ENCODE assay signal across 12 cellular contexts in the genomic region with DNA sequence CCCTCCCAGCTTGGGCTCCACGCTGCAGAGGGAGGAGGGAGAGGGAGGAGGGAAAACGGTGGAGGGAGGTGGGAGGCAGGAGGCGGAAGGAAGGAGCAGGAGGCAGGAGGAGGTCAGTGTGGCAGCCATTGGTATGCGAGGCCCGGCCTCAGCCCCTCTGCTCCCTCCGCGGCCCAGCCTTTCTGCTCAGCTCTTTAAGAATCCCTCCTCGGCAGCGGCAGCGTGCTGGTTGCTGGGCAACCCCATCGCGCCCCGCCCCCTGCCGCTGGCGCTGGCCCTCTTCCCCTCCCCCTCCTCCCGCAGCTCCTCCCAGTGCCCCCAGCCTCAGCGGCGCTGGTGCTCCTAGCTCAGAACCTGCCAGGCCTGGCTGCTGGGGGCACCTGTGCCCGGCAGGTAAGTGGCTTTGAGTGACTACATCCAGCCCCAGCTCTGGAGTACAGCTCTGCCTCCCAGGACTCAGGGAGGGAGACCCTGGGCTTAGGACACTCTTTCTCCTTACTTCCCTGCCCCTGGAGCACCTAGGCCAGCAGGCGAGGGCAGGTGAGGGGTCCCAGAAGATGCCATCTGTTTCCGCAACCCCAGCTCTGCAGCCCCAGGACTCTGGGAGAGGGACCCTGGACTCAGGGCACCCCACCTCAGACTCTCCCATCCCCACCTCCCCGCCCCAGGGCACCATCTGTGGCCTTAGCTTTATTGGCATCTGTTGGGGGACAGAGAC. TPM values are rescaled to one million over a fixed set of nuclear protein-coding genes. Genes with fewer than 3 reads are reported as not detected.
DNase-seq lines count a peak whose midpoint lies in the region; ATAC-seq and TF ChIP-seq lines count a peak whose summit lies in the region.
"Had no signal": no experiment of that assay in that cellular context is flagged by ENCODE, and none has a peak within 500 bp of the region (broad histone marks: within the 10 kb centered on the region; RNA-seq: fewer than 3 reads in every experiment).

No MANE protein-coding gene starts in this region.

- TF ChIP-seq CTCF in OCI-LY7 (conservative IDR thresholded peaks at IDR 0.05; ENCODE audit: low read length) (no peak), tibial nerve (IDR thresholded peaks at IDR 0.05) (no peak)

- H3K4me1 Mint-ChIP-seq in immature natural killer cell: peaks cover 0 to 1% of the 10 kb centered on the region in 2 donors

- H3K9me3 ChIP-seq in HUES6 (ENCODE audit: control insufficient read depth, insufficient read depth, low read depth, low read length) (no peaks in the 10 kb centered on the region), OCI-LY7 (ENCODE audit: low read length) (no peaks in the 10 kb centered on the region), tibial nerve (no peaks in the 10 kb centered on the region)
- H3K9me3 ChIP-seq: transverse colon had no signal

- H3K36me3 Mint-ChIP-seq in immature natural killer cell: no peaks in the 10 kb centered on the region

- in situ Hi-C loops in KBM-7 (cut with MboI; ENCODE audit: low pct_unique_long_range_greater_than_20kb, low sequenced_read_pairs): no loop called here

- WGBS in tibial nerve, 2 donors: 19 to 30% methylated on average over 12 to 21 of the region's 22 CpGs

- H2AFZ ChIP-seq in OCI-LY7 (ENCODE audit: low read length): no peak overlapping the region

- H3K4me3 Mint-ChIP-seq in immature natural killer cell: no peak overlapping the region

- BruUV-seq in OCI-LY7 (replicated peaks; lab: Mats Ljungman, UMichigan): no TSS peak

- no peaks in the 10 kb centered on the region for H4K20me1 ChIP-seq in OCI-LY7 (ENCODE audit: insufficient read depth, low read length)

- no peak overlapping the region; the same call in 1 of the 2 replicates for H3K27ac ChIP-seq in HUES6 (ENCODE audit: low read depth, low read length)
- H3K27ac ChIP-seq in OCI-LY7 (ENCODE audit: low read depth, low read length, poor library complexity, severe bottlenecking): no peak overlapping the region
- H3K27ac ChIP-seq in tibial nerve: no peak overlapping the region
- H3K27ac ChIP-seq: transverse colon had no signal

- intact Hi-C loops in OCI-LY7 (cut with micrococcal nuclease; ENCODE audit: unreplicated experiment): no loop called here

- H3K27me3 Mint-ChIP-seq in immature natural killer cell (ENCODE audit: low read depth in 3 of 3): peaks cover 2 to 9% (median 8%) of the 10 kb centered on the region in 3 donors

- H3K27me3 ChIP-seq in HUES6 (ENCODE audit: control insufficient read depth, insufficient read depth, low read length) (peaks cover 48% of the 10 kb centered on the region), tibial nerve (peaks cover 0 to 16% of the 10 kb centered on the region in 2 donors)

- H3K36me3 ChIP-seq in HUES6 (ENCODE audit: control insufficient read depth, insufficient read depth, low read length) (no peaks in the 10 kb centered on the region), OCI-LY7 (ENCODE audit: insufficient read depth, low read length) (no peaks in the 10 kb centered on the region), tibial nerve (no peaks in the 10 kb centered on the region)
- H3K36me3 ChIP-seq: transverse colon had no signal

- TF ChIP-seq POLR2A in tibial nerve (IDR thresholded peaks at IDR 0.05): no peak

- H3K4me1 ChIP-seq in HUES6 (ENCODE audit: control insufficient read depth, insufficient read depth, low read length) (peaks cover 44% of the 10 kb centered on the region), OCI-LY7 (ENCODE audit: insufficient read depth, low read length, poor library complexity, severe bottlenecking) (peaks cover 15% of the 10 kb centered on the region), tibial nerve (peaks cover 0 to 14% (median 3%) of the 10 kb centered on the region in 4 donors)

- no peak for TF ChIP-seq EP300 in tibial nerve (IDR thresholded peaks at IDR 0.05)

- DNase-seq in COR-L47 (lab: John Stamatoyannopoulos, UW): peak; percentile 54
- peak; percentile 24 for DNase-seq in OCI-LY7 (ENCODE audit: low spot score)
- DNase-seq in iPS-NIHi7 (ENCODE audit: extremely low spot score): peak; percentile 83
- DNase-seq in immature natural killer cell: no peak
- no peak for DNase-seq in tibial nerve (ENCODE audit: low spot score in 2 of 2)
- DNase-seq in KBM-7: no peak
- DNase-seq: transverse colon had no signal

- peak overlapping the region; percentile 37; the same call in 1 of the 2 replicates for H3K4me3 ChIP-seq in HUES6 (ENCODE audit: low read depth, low read length)
- no peak overlapping the region for H3K4me3 ChIP-seq in OCI-LY7 (ENCODE audit: low read depth, low read length, poor library complexity, severe bottlenecking)
- H3K4me3 ChIP-seq in tibial nerve: peak overlapping the region in 1 of 4 donors; percentile 19
- H3K4me3 ChIP-seq: transverse colon had no signal

- H3K27ac Mint-ChIP-seq in immature natural killer cell: no peak overlapping the region
- H3K27ac Mint-ChIP-seq: activated T-helper 2 cell treated with anti-CD3 and anti-CD28 coated beads, Interferon-gamma antibody, Interleukin-2, Interleukin-4, amounts not matched to agents 10 μg/mL and 5 μg/mL and 100 μg/mL, durations not matched to agents 14 hours and 24 hours and 36 hours had no signal

- POLR2A ChIA-PET in OCI-LY7 (lab: Charles Lee): no interaction called here

- no peak for ATAC-seq in GM18502 (IDR thresholded peaks at IDR 0.05; ENCODE audit: poor library complexity, unreplicated experiment)

- H3K9ac ChIP-seq in HUES6 (ENCODE audit: low read length): peak overlapping the region; percentile 42

- CTCF ChIA-PET in OCI-LY7 (lab: Charles Lee; ENCODE audit: unreplicated experiment): interaction anchor here (0.6 kb wide), 1 partner anchor 254 kb away, joined by 3 read pairs; no protein-coding TSS in a partner anchor

- no peaks in the 10 kb centered on the region for H3K79me2 ChIP-seq in OCI-LY7 (ENCODE audit: insufficient read depth, low read depth, low read length)

- H3K4me2 ChIP-seq in OCI-LY7 (ENCODE audit: low read length): peak overlapping the region; percentile 3; the same call in 1 of the 2 replicates

- no peaks in the 10 kb centered on the region for H3K9me2 ChIP-seq in OCI-LY7 (ENCODE audit: insufficient read depth, low read length)

- no peaks in the 10 kb centered on the region for H3K9me3 Mint-ChIP-seq in immature natural killer cell
- H3K9me3 Mint-ChIP-seq: activated T-helper 2 cell treated with anti-CD3 and anti-CD28 coated beads, Interferon-gamma antibody, Interleukin-2, Interleukin-4, amounts not matched to agents 10 μg/mL and 5 μg/mL and 100 μg/mL, durations not matched to agents 14 hours and 24 hours and 36 hours had no signal

RNA-seq across cellular contexts. Expression of a gene that starts 7.2 kb away (rescaled TPM):
- total RNA-seq in OCI-LY7 (2014; rRNA removed; shearing (Covaris generic)): not detected in 2 replicates
- total RNA-seq in OCI-LY7 (2022) (0.11 TPM in 1 of 2 replicates, not detected in the other), tibial nerve (1 to 10 TPM in 1 of 4 donors, under 1 TPM in 3; 0.39 to 2.1 (median 0.52) TPM)
- not detected for polyA plus RNA-seq in immature natural killer cell
- total RNA-seq: activated T-helper 2 cell treated with anti-CD3 and anti-CD28 coated beads, Interferon-gamma antibody, Interleukin-2, Interleukin-4, amounts not matched to agents 10 μg/mL and 5 μg/mL and 100 μg/mL, durations not matched to agents 14 hours and 24 hours and 36 hours; HT1080; lung microvascular endothelial cell had no signal

RNA-seq across cellular contexts. Expression of a gene that starts 42.3 kb away (rescaled TPM):
- 51.9 and 72.4 TPM in 2 replicates for total RNA-seq in OCI-LY7 (2014; rRNA removed; shearing (Covaris generic))
- total RNA-seq in OCI-LY7 (2022) (88.1 and 88.5 TPM in 2 replicates), tibial nerve (10 to 100 TPM; 35.0 to 86.7 (median 50.4) TPM)
- 100 to 1,000 TPM; 143 to 204 (median 164) TPM for polyA plus RNA-seq in immature natural killer cell

RNA-seq across cellular contexts. Expression of a gene that starts 54.1 kb away (rescaled TPM):
- 523 and 811 TPM in 2 replicates for total RNA-seq in OCI-LY7 (2014; rRNA removed; shearing (Covaris generic))
- total RNA-seq in OCI-LY7 (2022) (373 and 448 TPM in 2 replicates), tibial nerve (100 to 1,000 TPM; 337 to 421 (median 383) TPM)
- polyA plus RNA-seq in immature natural killer cell: 100 to 1,000 TPM; 506 to 686 (median 534) TPM

Comparison
In these comparisons a context has a peak if more than half of its experiments do, and no peak if none do; other contexts are left out.
1. DNase-seq: peak in COR-L47 (single experiment), OCI-LY7 (single experiment) and iPS-NIHi7 (single experiment); none in immature natural killer cell (0 of 3), tibial nerve (0 of 2) and KBM-7 (single experiment).